Comparison of ENCODE assay signal across 1 cellular context in genomic region chr14:55270832-55271571, GRCh38.
TF ChIP-seq lines count a peak whose summit lies in the region.

TSS of gene FBXO34 (plus strand) at chr14:55271421. CDS start at chr14:55350391, 78,970 bp downstream.

TF ChIP-seq in GM12878, 131 proteins besides CTCF, POLR2A, EP300 and RAD21 (continued from another document and continues in another):
- TF ChIP-seq RB1 (IDR thresholded peaks at IDR 0.05; ENCODE audit: borderline replicate concordance) (peak; percentile 92; the same call in 1 of the 2 replicates), NBN (IDR thresholded peaks at IDR 0.05) (peak; percentile 100), SMC3 (IDR thresholded peaks at IDR 0.05; ENCODE audit: borderline replicate concordance, low read length) (peak; percentile 95), MLLT1 (IDR thresholded peaks at IDR 0.05) (peak; percentile 63; the same call in 1 of the 2 replicates), SIX5 (IDR thresholded peaks at IDR 0.05; ENCODE audit: low read depth, low read length, severe bottlenecking) (no peak), MEF2A (IDR thresholded peaks at IDR 0.05; ENCODE audit: insufficient read depth, low read depth, low read length) (peak; percentile 50; the same call in 1 of the 2 replicates), ZNF207 (IDR thresholded peaks at IDR 0.05; ENCODE audit: borderline replicate concordance) (peak; percentile 95), PAX8 (IDR thresholded peaks at IDR 0.05) (no peak), SREBF1 (IDR thresholded peaks at IDR 0.05; ENCODE audit: low read length) (no peak), CHD2 (IDR thresholded peaks at IDR 0.05; ENCODE audit: borderline replicate concordance, low read depth, low read length) (peak; percentile 86), EED (IDR thresholded peaks at IDR 0.05; ENCODE audit: low read depth) (peak; percentile 69), CEBPB (IDR thresholded peaks at IDR 0.05; ENCODE audit: borderline replicate concordance in 1 of 2, low read depth in 2 of 2, low read length in 2 of 2) (no peak), NFIC (IDR thresholded peaks at IDR 0.05; ENCODE audit: low read depth, low read length) (no peak), DPF2 (IDR thresholded peaks at IDR 0.05) (peak; percentile 72), KAT2A (conservative IDR thresholded peaks at IDR 0.05; ENCODE audit: control insufficient read depth, low read depth, low read length) (no peak), ZBED1 (IDR thresholded peaks at IDR 0.05; ENCODE audit: borderline replicate concordance) (no peak), TAF1 (IDR thresholded peaks at IDR 0.05; ENCODE audit: borderline replicate concordance, low read depth, low read length) (0 out of 2 replicates have a peak, but pooled peaks have one; percentile 36), FOXK2 (IDR thresholded peaks at IDR 0.05) (no peak), HCFC1 (IDR thresholded peaks at IDR 0.05; ENCODE audit: low read length) (no peak; the same call in none of the 2 replicates), RFX5 (IDR thresholded peaks at IDR 0.05; ENCODE audit: low read depth, low read length) (peak; percentile 71; the same call in 1 of the 2 replicates), ESRRA (IDR thresholded peaks at IDR 0.05; ENCODE audit: low read length) (peak; percentile 71), FOXM1 (IDR thresholded peaks at IDR 0.05; ENCODE audit: low read depth, low read length) (0 out of 2 replicates have a peak, but pooled peaks have one; percentile 58), POU2F2 (IDR thresholded peaks at IDR 0.05; ENCODE audit: borderline replicate concordance, low read depth, low read length) (no peak; the same call in 2 of the 3 replicates), SUZ12 (IDR thresholded peaks at IDR 0.05; ENCODE audit: unreplicated experiment) (no peak), BACH1 (IDR thresholded peaks at IDR 0.05; ENCODE audit: borderline replicate concordance) (peak; percentile 90), CHD4 (IDR thresholded peaks at IDR 0.05) (no peak), NFXL1 (IDR thresholded peaks at IDR 0.05; ENCODE audit: borderline replicate concordance) (0 out of 2 replicates have a peak, but pooled peaks have one; percentile 32), CREB1 (IDR thresholded peaks at IDR 0.05; ENCODE audit: low read depth) (peak; percentile 97), MTA2 (IDR thresholded peaks at IDR 0.05; ENCODE audit: low read depth) (peak; percentile 77), USF1 (IDR thresholded peaks at IDR 0.05; ENCODE audit: borderline replicate concordance, extremely low read length, insufficient read depth, low read depth, low read length) (no peak), RUNX3 (IDR thresholded peaks at IDR 0.05; ENCODE audit: low read length) (peak; percentile 60; the same call in 1 of the 2 replicates), IRF5 (IDR thresholded peaks at IDR 0.05; ENCODE audit: borderline replicate concordance) (no peak), STAT1 (conservative IDR thresholded peaks at IDR 0.05) (peak; percentile 92), RBBP5 (conservative IDR thresholded peaks at IDR 0.05) (no peak), GATAD2B (conservative IDR thresholded peaks at IDR 0.05; ENCODE audit: low read depth) (peak; percentile 83), ZBTB40 (IDR thresholded peaks at IDR 0.05; ENCODE audit: borderline replicate concordance) (no peak; the same call in 1 of the 2 replicates), BCLAF1 (IDR thresholded peaks at IDR 0.05) (0 out of 2 replicates have a peak, but pooled peaks have one; percentile 37), YBX1 (IDR thresholded peaks at IDR 0.05) (no peak), NR2C1 (IDR thresholded peaks at IDR 0.05) (peak; percentile 47), NR2F1 (conservative IDR thresholded peaks at IDR 0.05) (peak; percentile 60), TBL1XR1 (IDR thresholded peaks at IDR 0.05; ENCODE audit: low read depth, low read length) (peak; percentile 77), TCF3 (IDR thresholded peaks at IDR 0.05; ENCODE audit: borderline replicate concordance, insufficient read depth, low read depth, low read length) (no peak)
- TF ChIP-seq, protein P1, sequence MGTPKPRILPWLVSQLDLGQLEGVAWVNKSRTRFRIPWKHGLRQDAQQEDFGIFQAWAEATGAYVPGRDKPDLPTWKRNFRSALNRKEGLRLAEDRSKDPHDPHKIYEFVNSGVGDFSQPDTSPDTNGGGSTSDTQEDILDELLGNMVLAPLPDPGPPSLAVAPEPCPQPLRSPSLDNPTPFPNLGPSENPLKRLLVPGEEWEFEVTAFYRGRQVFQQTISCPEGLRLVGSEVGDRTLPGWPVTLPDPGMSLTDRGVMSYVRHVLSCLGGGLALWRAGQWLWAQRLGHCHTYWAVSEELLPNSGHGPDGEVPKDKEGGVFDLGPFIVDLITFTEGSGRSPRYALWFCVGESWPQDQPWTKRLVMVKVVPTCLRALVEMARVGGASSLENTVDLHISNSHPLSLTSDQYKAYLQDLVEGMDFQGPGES (IDR thresholded peaks at IDR 0.05), result 0 out of 2 replicates have a peak, but pooled peaks have one; percentile 37
- TF ChIP-seq, protein P2, sequence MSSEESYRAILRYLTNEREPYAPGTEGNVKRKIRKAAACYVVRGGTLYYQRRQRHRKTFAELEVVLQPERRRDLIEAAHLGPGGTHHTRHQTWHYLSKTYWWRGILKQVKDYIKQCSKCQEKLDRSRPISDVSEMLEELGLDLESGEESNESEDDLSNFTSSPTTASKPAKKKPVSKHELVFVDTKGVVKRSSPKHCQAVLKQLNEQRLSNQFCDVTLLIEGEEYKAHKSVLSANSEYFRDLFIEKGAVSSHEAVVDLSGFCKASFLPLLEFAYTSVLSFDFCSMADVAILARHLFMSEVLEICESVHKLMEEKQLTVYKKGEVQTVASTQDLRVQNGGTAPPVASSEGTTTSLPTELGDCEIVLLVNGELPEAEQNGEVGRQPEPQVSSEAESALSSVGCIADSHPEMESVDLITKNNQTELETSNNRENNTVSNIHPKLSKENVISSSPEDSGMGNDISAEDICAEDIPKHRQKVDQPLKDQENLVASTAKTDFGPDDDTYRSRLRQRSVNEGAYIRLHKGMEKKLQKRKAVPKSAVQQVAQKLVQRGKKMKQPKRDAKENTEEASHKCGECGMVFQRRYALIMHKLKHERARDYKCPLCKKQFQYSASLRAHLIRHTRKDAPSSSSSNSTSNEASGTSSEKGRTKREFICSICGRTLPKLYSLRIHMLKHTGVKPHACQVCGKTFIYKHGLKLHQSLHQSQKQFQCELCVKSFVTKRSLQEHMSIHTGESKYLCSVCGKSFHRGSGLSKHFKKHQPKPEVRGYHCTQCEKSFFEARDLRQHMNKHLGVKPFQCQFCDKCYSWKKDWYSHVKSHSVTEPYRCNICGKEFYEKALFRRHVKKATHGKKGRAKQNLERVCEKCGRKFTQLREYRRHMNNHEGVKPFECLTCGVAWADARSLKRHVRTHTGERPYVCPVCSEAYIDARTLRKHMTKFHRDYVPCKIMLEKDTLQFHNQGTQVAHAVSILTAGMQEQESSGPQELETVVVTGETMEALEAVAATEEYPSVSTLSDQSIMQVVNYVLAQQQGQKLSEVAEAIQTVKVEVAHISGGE (CRISPR knock-in tag; IDR thresholded peaks at IDR 0.05), result no peak
- TF ChIP-seq, protein P3, sequence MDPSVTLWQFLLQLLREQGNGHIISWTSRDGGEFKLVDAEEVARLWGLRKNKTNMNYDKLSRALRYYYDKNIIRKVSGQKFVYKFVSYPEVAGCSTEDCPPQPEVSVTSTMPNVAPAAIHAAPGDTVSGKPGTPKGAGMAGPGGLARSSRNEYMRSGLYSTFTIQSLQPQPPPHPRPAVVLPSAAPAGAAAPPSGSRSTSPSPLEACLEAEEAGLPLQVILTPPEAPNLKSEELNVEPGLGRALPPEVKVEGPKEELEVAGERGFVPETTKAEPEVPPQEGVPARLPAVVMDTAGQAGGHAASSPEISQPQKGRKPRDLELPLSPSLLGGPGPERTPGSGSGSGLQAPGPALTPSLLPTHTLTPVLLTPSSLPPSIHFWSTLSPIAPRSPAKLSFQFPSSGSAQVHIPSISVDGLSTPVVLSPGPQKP (IDR thresholded peaks at IDR 0.05; ENCODE audit: low read depth, low read length), result 0 out of 2 replicates have a peak, but pooled peaks have one; percentile 50
